In genomic region chr11:62601364-62602140, GRCh38 we compare ENCODE assay signal across 1 cellular context.
TF ChIP-seq lines count a peak whose summit lies in the region.

Gene MTA2, minus strand, starts transcription at chr11:62601865. Its CDS starts 415 bp downstream, at chr11:62601450.

TF ChIP-seq in HepG2, 621 proteins besides CTCF, POLR2A, EP300 and RAD21 (continued from another document and continues in another):
- TF ChIP-seq SNAPC4 (CRISPR knock-in tag; IDR thresholded peaks at IDR 0.05), result no peak; the same call in 1 of the 2 replicates
- peak; percentile 84; the same call in 1 of the 2 replicates for TF ChIP-seq ZNF776 (CRISPR knock-in tag; IDR thresholded peaks at IDR 0.05)
- peak; percentile 83 for TF ChIP-seq ASH2L (IDR thresholded peaks at IDR 0.05; ENCODE audit: insufficient read length, low read depth, low read length)
- TF ChIP-seq ZNF678 (CRISPR knock-in tag; IDR thresholded peaks at IDR 0.05), result peak; percentile 86
- peak; percentile 53 for TF ChIP-seq MAX (IDR thresholded peaks at IDR 0.05)
- TF ChIP-seq ZNF292 (CRISPR knock-in tag; IDR thresholded peaks at IDR 0.05; ENCODE audit: borderline replicate concordance, low read depth), result no peak
- TF ChIP-seq NCOA5 (CRISPR knock-in tag; IDR thresholded peaks at IDR 0.05), result no peak
- TF ChIP-seq ZNF251 (CRISPR knock-in tag; IDR thresholded peaks at IDR 0.05), result no peak
- no peak for TF ChIP-seq PCBP2 (optimal IDR thresholded peaks at IDR 0.05; ENCODE audit: low read depth, low read length, poor library complexity, severe bottlenecking)
- no peak for TF ChIP-seq SRSF4 (IDR thresholded peaks at IDR 0.05; ENCODE audit: low read depth, low read length, poor library complexity, severe bottlenecking)
- no peak for TF ChIP-seq ZFP36L1 (CRISPR knock-in tag; IDR thresholded peaks at IDR 0.05)
- no peak for TF ChIP-seq MBNL3 (CRISPR knock-in tag; conservative IDR thresholded peaks at IDR 0.05)
- TF ChIP-seq HBP1 (CRISPR knock-in tag; IDR thresholded peaks at IDR 0.05; ENCODE audit: low read depth), result no peak
- TF ChIP-seq MZF1 (CRISPR knock-in tag; IDR thresholded peaks at IDR 0.05; ENCODE audit: borderline replicate concordance), result no peak
- peak; percentile 58; the same call in 1 of the 2 replicates for TF ChIP-seq ZZZ3 (CRISPR knock-in tag; IDR thresholded peaks at IDR 0.05; ENCODE audit: borderline replicate concordance)
- TF ChIP-seq GABPA (IDR thresholded peaks at IDR 0.05; ENCODE audit: low read depth, low read length), result peak; percentile 42; the same call in 1 of the 2 replicates
- peak; percentile 82 for TF ChIP-seq GABPA (CRISPR knock-in tag; IDR thresholded peaks at IDR 0.05; ENCODE audit: low read depth)
- TF ChIP-seq HES4 (CRISPR knock-in tag; IDR thresholded peaks at IDR 0.05; ENCODE audit: borderline replicate concordance), result peak; percentile 84; the same call in 1 of the 2 replicates
- TF ChIP-seq CENPT (CRISPR knock-in tag; IDR thresholded peaks at IDR 0.05; ENCODE audit: low read depth), result no peak
- TF ChIP-seq HMG20B (CRISPR knock-in tag; conservative IDR thresholded peaks at IDR 0.05), result no peak
- TF ChIP-seq AKAP8 (CRISPR knock-in tag; IDR thresholded peaks at IDR 0.05), result peak; percentile 80; the same call in 1 of the 2 replicates
- peak; percentile 39; the same call in 1 of the 2 replicates for TF ChIP-seq IKZF5 (CRISPR knock-in tag; IDR thresholded peaks at IDR 0.05)
- TF ChIP-seq UBTF (CRISPR knock-in tag; IDR thresholded peaks at IDR 0.05), result peak; percentile 92; the same call in 1 of the 2 replicates
- peak; percentile 76; the same call in 1 of the 2 replicates for TF ChIP-seq ELF3 (CRISPR knock-in tag; IDR thresholded peaks at IDR 0.05)
- TF ChIP-seq ARID5B (CRISPR knock-in tag; IDR thresholded peaks at IDR 0.05), result peak; percentile 15; the same call in 1 of the 2 replicates
- peak; percentile 36; the same call in 1 of the 2 replicates for TF ChIP-seq FOXO1 (CRISPR knock-in tag; IDR thresholded peaks at IDR 0.05)
- TF ChIP-seq GPBP1L1 (CRISPR knock-in tag; IDR thresholded peaks at IDR 0.05), result no peak
- TF ChIP-seq TOE1 (CRISPR knock-in tag; IDR thresholded peaks at IDR 0.05), result no peak
- TF ChIP-seq E2F2 (CRISPR knock-in tag; IDR thresholded peaks at IDR 0.05; ENCODE audit: borderline replicate concordance), result no peak
- TF ChIP-seq CHCHD3 (CRISPR knock-in tag; IDR thresholded peaks at IDR 0.05), result no peak; the same call in 1 of the 2 replicates
- peak; percentile 99 for TF ChIP-seq ZNF652 (CRISPR knock-in tag; IDR thresholded peaks at IDR 0.05; ENCODE audit: borderline replicate concordance, low read depth)
- TF ChIP-seq ARID3A (IDR thresholded peaks at IDR 0.05; ENCODE audit: low read depth, low read length), result no peak
- 0 out of 2 replicates have a peak, but pooled peaks have one; percentile 46 for TF ChIP-seq ZBTB44 (CRISPR knock-in tag; IDR thresholded peaks at IDR 0.05)
- no peak for TF ChIP-seq DR1 (CRISPR knock-in tag; IDR thresholded peaks at IDR 0.05)
- TF ChIP-seq PBX2 (CRISPR knock-in tag; IDR thresholded peaks at IDR 0.05), result no peak
- peak; percentile 40; the same call in 1 of the 2 replicates for TF ChIP-seq EED (CRISPR knock-in tag; IDR thresholded peaks at IDR 0.05)
